Comparison of ENCODE assay signal across 8 cellular contexts in the genomic region with DNA sequence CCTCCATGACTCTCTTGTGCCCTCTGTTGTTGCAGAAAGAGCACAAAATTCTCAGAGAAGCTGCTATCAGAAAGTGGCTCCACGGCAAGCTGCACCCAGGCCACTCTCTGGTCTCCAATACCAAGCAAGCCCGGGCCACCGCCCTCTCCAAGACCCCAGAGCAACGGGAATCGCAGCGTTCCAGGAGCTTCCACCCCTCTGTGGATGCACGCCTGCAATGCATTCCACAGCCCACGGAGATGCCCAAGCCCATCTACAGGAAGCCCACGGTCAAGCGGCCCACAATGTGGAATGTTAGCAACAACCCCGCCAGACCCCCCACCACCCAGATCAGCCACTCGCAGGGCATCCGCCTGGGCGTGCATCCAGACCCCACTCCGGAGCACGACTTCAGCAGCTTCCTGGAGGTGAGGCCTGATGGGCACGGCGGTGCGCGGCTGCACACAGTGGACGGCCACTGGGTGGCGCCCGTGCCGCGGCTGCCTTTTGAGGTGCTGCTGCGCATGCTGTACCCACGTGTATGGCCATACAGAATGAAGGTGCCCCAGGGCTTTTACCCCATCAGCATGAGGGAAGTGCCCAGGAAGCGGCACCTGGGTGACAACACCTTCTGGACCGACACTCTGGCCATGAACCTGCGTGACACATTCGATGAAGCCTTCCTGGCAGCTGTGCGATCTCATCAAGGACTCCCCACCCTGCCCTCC. TPM values are rescaled to one million over a fixed set of nuclear protein-coding genes. Genes with fewer than 3 reads are reported as not detected.
DNase-seq lines count a peak whose midpoint lies in the region; ATAC-seq, FAIRE-seq and TF ChIP-seq lines count a peak whose summit lies in the region.

No MANE protein-coding gene starts in this region.

- no peaks in the 10 kb centered on the region; a peak in 1 of 4 replicates for H3K79me1 ChIP-seq in IMR-90 (ENCODE audit: low read depth in 1 of 2, low read length in 2 of 2)

- peaks cover 33% of the 10 kb centered on the region for H3K36me3 ChIP-seq in IMR-90 (ENCODE audit: control insufficient read depth, insufficient read depth, low read length)

- TF ChIP-seq POLR2A in IMR-90 (IDR thresholded peaks at IDR 0.05; ENCODE audit: low read depth, low read length): no peak

- peak overlapping the region; percentile 62 for H2AFZ ChIP-seq in IMR-90 (replicated peaks; ENCODE audit: low read length, poor library complexity)

- H3K4me3 Mint-ChIP-seq in activated CD4-positive, alpha-beta memory T cell treated with anti-CD3 and anti-CD28 coated beads for 36 hours: no peak overlapping the region
- peak overlapping the region in 1 of 2 donors; percentile 37 for H3K4me3 Mint-ChIP-seq in effector memory CD8-positive, alpha-beta T cell
- no peak overlapping the region for H3K4me3 Mint-ChIP-seq in natural killer cell treated with Interleukin-12 subunit alpha and Interleukin-12 subunit beta and Interleukin-15 and Interleukin-18, amount 100 ng/mL, for 72 hours
- peak overlapping the region; percentile 27 for H3K4me3 Mint-ChIP-seq in stimulated activated naive CD8-positive, alpha-beta T cell treated with anti-CD3 and anti-CD28 coated beads, Interleukin-15, Interleukin-2, amounts not matched to agents 100 ng/mL and 50 ng/mL, for 24 hours

- TF ChIP-seq CTCF in D721Med (IDR thresholded peaks at IDR 0.05; ENCODE audit: insufficient read depth, missing control alignments): peak; percentile 51
- TF ChIP-seq CTCF in IMR-90 (conservative IDR thresholded peaks at IDR 0.05; ENCODE audit: low read depth, low read length): peak; percentile 70

- no peak overlapping the region for H3K9ac ChIP-seq in IMR-90 (ENCODE audit: low read depth, low read length)

- in situ Hi-C loops in IMR-90 (cut with MboI; ENCODE audit: low sequenced_read_pairs): loop anchor here (10.0 kb wide), 1 partner anchor 690 kb away; a partner anchor contains a TSS

- H3K23ac ChIP-seq in IMR-90 (ENCODE audit: low read depth, low read length): no peak overlapping the region

- H3K36me3 Mint-ChIP-seq in activated CD4-positive, alpha-beta memory T cell treated with anti-CD3 and anti-CD28 coated beads for 36 hours: peaks cover 15% of the 10 kb centered on the region
- peaks cover 22% of the 10 kb centered on the region for H3K36me3 Mint-ChIP-seq in effector memory CD8-positive, alpha-beta T cell (ENCODE audit: insufficient read depth)
- H3K36me3 Mint-ChIP-seq in natural killer cell treated with Interleukin-12 subunit alpha and Interleukin-12 subunit beta and Interleukin-15 and Interleukin-18, amount 100 ng/mL, for 72 hours: peaks cover 8% of the 10 kb centered on the region
- peaks cover 51% of the 10 kb centered on the region for H3K36me3 Mint-ChIP-seq in stimulated activated naive CD8-positive, alpha-beta T cell treated with anti-CD3 and anti-CD28 coated beads, Interleukin-15, Interleukin-2, amounts not matched to agents 100 ng/mL and 50 ng/mL, for 24 hours (ENCODE audit: low read depth)

- no peak overlapping the region for H3K14ac ChIP-seq in IMR-90 (replicated peaks; ENCODE audit: low read depth, low read length)

- no peak overlapping the region for H3K4me3 ChIP-seq in IMR-90 (ENCODE audit: insufficient read depth, low read depth, low read length)

- H4K91ac ChIP-seq in IMR-90 (ENCODE audit: insufficient read depth, low read depth, low read length): no peak overlapping the region

- no peak overlapping the region for H2BK120ac ChIP-seq in IMR-90 (ENCODE audit: low read depth, low read length)

- peak; percentile 85 for ATAC-seq in GM21447 (IDR thresholded peaks at IDR 0.05; ENCODE audit: unreplicated experiment)
- ATAC-seq in IMR-90 (ENCODE audit: low read depth): peak; percentile 92
- ATAC-seq in effector memory CD8-positive, alpha-beta T cell (replicated peaks): peak; percentile 100
- ATAC-seq in natural killer cell treated with Interleukin-12 subunit alpha and Interleukin-12 subunit beta and Interleukin-15 and Interleukin-18, amount 100 ng/mL, for 72 hours: peak; percentile 92

- H3K4ac ChIP-seq in IMR-90 (ENCODE audit: low read depth, low read length): no peak overlapping the region

- H3K18ac ChIP-seq in IMR-90 (ENCODE audit: low read depth, low read length): no peak overlapping the region

- dilution Hi-C loops in IMR-90 (cut with HindIII; ENCODE audit: low sequenced_read_pairs, unreplicated experiment): no loop called here

- CTCF ChIA-PET in IMR-90 (lab: Yijun Ruan, JAX): no interaction called here
- CTCF ChIA-PET in activated CD4-positive, alpha-beta memory T cell treated with anti-CD3 and anti-CD28 coated beads for 36 hours (lab: Charles Lee): interaction anchor here (0.6 to 5.0 kb wide), 20 partner anchors 9 to 347 kb away, joined by 3 to 54 read pairs (median 5); a partner anchor contains a TSS

- peaks cover 5% of the 10 kb centered on the region; the same call in 1 of the 2 replicates for H4K20me1 ChIP-seq in IMR-90 (ENCODE audit: insufficient read depth, low read length)

- no peaks in the 10 kb centered on the region for H3K4me1 ChIP-seq in IMR-90 (ENCODE audit: control insufficient read depth, insufficient read depth, low read length)

- POLR2A ChIA-PET in IMR-90 (lab: Charles Lee; ENCODE audit: unreplicated experiment): no interaction called here
- POLR2A ChIA-PET in activated CD4-positive, alpha-beta memory T cell treated with anti-CD3 and anti-CD28 coated beads for 36 hours (lab: Charles Lee): interaction anchor here (0.7 to 1.6 kb wide), 2 partner anchors 84 to 242 kb away, joined by 3 to 6 read pairs; a partner anchor contains a TSS

- DNase-seq in D721Med (ENCODE audit: insufficient read length, low spot score): no peak
- DNase-seq in IMR-90: peak; percentile 37
- DNase-seq in activated CD4-positive, alpha-beta memory T cell treated with anti-CD3 and anti-CD28 coated beads for 36 hours: peak; percentile 87
- DNase-seq in effector memory CD8-positive, alpha-beta T cell: peak; percentile 79 to 84 (median 82)
- DNase-seq in natural killer cell treated with Interleukin-12 subunit alpha and Interleukin-12 subunit beta and Interleukin-15 and Interleukin-18, amount 100 ng/mL, for 72 hours (ENCODE audit: low spot score): peak; percentile 83
- DNase-seq in glomerular visceral epithelial cell (ENCODE audit: extremely low spot score): no peak

- BruUV-seq in IMR-90 (replicated peaks; lab: Mats Ljungman, UMichigan): no TSS peak

- no peak overlapping the region for H3K27ac ChIP-seq in IMR-90 (ENCODE audit: insufficient read depth, low read length)

- H3K4me2 ChIP-seq in IMR-90 (ENCODE audit: low read depth, low read length): no peak overlapping the region

- H3K4me1 Mint-ChIP-seq in activated CD4-positive, alpha-beta memory T cell treated with anti-CD3 and anti-CD28 coated beads for 36 hours (ENCODE audit: low read depth): peaks cover 12% of the 10 kb centered on the region
- H3K4me1 Mint-ChIP-seq in effector memory CD8-positive, alpha-beta T cell (ENCODE audit: low read depth in 2 of 2): peaks cover 14 to 19% of the 10 kb centered on the region in 2 donors
- peaks cover 11 to 13% of the 10 kb centered on the region in 2 donors for H3K4me1 Mint-ChIP-seq in natural killer cell treated with Interleukin-12 subunit alpha and Interleukin-12 subunit beta and Interleukin-15 and Interleukin-18, amount 100 ng/mL, for 72 hours (ENCODE audit: low read depth in 2 of 2)
- peaks cover 21% of the 10 kb centered on the region for H3K4me1 Mint-ChIP-seq in stimulated activated naive CD8-positive, alpha-beta T cell treated with anti-CD3 and anti-CD28 coated beads, Interleukin-15, Interleukin-2, amounts not matched to agents 100 ng/mL and 50 ng/mL, for 24 hours (ENCODE audit: low read depth)

- no peaks in the 10 kb centered on the region for H3K9me3 ChIP-seq in IMR-90 (ENCODE audit: control insufficient read depth, insufficient read depth, low read length)

- no peaks in the 10 kb centered on the region for H3K27me3 ChIP-seq in IMR-90 (ENCODE audit: control insufficient read depth, insufficient read depth, low read length)

- 56% methylated on average over 16 of the region's 32 CpGs; no CpG with 5 or more reads in 1 of the 2 experiments for WGBS in IMR-90 (ENCODE audit: extremely low coverage in 2 of 2, insufficient read length in 1 of 2), 2 experiments

- no peak overlapping the region for H2BK20ac ChIP-seq in IMR-90 (ENCODE audit: low read depth, low read length)

- FAIRE-seq in D721Med (lab: Jason Lieb, UNC): no peak

- no peak overlapping the region for H2AK5ac ChIP-seq in IMR-90 (ENCODE audit: low read depth, low read length)

- no peak overlapping the region for H4K5ac ChIP-seq in IMR-90 (ENCODE audit: low read depth, low read length)

- no peak overlapping the region for H2BK15ac ChIP-seq in IMR-90 (ENCODE audit: low read depth, low read length)

- H3K9me3 Mint-ChIP-seq in activated CD4-positive, alpha-beta memory T cell treated with anti-CD3 and anti-CD28 coated beads for 36 hours: no peaks in the 10 kb centered on the region
- H3K9me3 Mint-ChIP-seq in effector memory CD8-positive, alpha-beta T cell: no peaks in the 10 kb centered on the region
- no peaks in the 10 kb centered on the region for H3K9me3 Mint-ChIP-seq in natural killer cell treated with Interleukin-12 subunit alpha and Interleukin-12 subunit beta and Interleukin-15 and Interleukin-18, amount 100 ng/mL, for 72 hours
- H3K9me3 Mint-ChIP-seq in stimulated activated naive CD8-positive, alpha-beta T cell treated with anti-CD3 and anti-CD28 coated beads, Interleukin-15, Interleukin-2, amounts not matched to agents 100 ng/mL and 50 ng/mL, for 24 hours: no peaks in the 10 kb centered on the region

- H3K56ac ChIP-seq in IMR-90 (ENCODE audit: extremely low read depth, insufficient read depth, low read length): no peak overlapping the region

- H3K27ac Mint-ChIP-seq in activated CD4-positive, alpha-beta memory T cell treated with anti-CD3 and anti-CD28 coated beads for 36 hours: no peak overlapping the region
- H3K27ac Mint-ChIP-seq in effector memory CD8-positive, alpha-beta T cell: peak overlapping the region in 1 of 2 donors; percentile 17
- H3K27ac Mint-ChIP-seq in natural killer cell treated with Interleukin-12 subunit alpha and Interleukin-12 subunit beta and Interleukin-15 and Interleukin-18, amount 100 ng/mL, for 72 hours: peak overlapping the region in 1 of 2 donors; percentile 44
- H3K27ac Mint-ChIP-seq in stimulated activated naive CD8-positive, alpha-beta T cell treated with anti-CD3 and anti-CD28 coated beads, Interleukin-15, Interleukin-2, amounts not matched to agents 100 ng/mL and 50 ng/mL, for 24 hours: no peak overlapping the region

- H2BK5ac ChIP-seq in IMR-90 (ENCODE audit: low read depth, low read length, poor library complexity, severe bottlenecking): no peak overlapping the region

- intact Hi-C loops in IMR-90 (cut with micrococcal nuclease): no loop called here
- intact Hi-C loops in activated CD4-positive, alpha-beta memory T cell treated with anti-CD3 and anti-CD28 coated beads for 36 hours (cut with micrococcal nuclease): loop anchor here (1.0 to 10.0 kb wide), 4 partner anchors 11 to 690 kb away; a partner anchor contains a TSS

- H3K9me1 ChIP-seq in IMR-90 (ENCODE audit: insufficient read depth, low read length): no peaks in the 10 kb centered on the region

- no peak overlapping the region for H2AK9ac ChIP-seq in IMR-90 (replicated peaks; ENCODE audit: low read depth, low read length, poor library complexity)

- no peaks in the 10 kb centered on the region for H3K27me3 Mint-ChIP-seq in activated CD4-positive, alpha-beta memory T cell treated with anti-CD3 and anti-CD28 coated beads for 36 hours
- no peaks in the 10 kb centered on the region for H3K27me3 Mint-ChIP-seq in effector memory CD8-positive, alpha-beta T cell
- no peaks in the 10 kb centered on the region for H3K27me3 Mint-ChIP-seq in natural killer cell treated with Interleukin-12 subunit alpha and Interleukin-12 subunit beta and Interleukin-15 and Interleukin-18, amount 100 ng/mL, for 72 hours
- H3K27me3 Mint-ChIP-seq in stimulated activated naive CD8-positive, alpha-beta T cell treated with anti-CD3 and anti-CD28 coated beads, Interleukin-15, Interleukin-2, amounts not matched to agents 100 ng/mL and 50 ng/mL, for 24 hours: no peaks in the 10 kb centered on the region

- H4K8ac ChIP-seq in IMR-90 (ENCODE audit: low read depth in 2 of 2, low read length in 2 of 2): no peak overlapping the region

- peak; percentile 54 for TF ChIP-seq RAD21 in IMR-90 (IDR thresholded peaks at IDR 0.05; ENCODE audit: low read length)

RNA-seq across cellular contexts. Expression of a gene that starts 6.3 kb away (rescaled TPM):
- total RNA-seq in IMR-90 (2012; rRNA removed): 0.54 and 0.56 TPM in 2 replicates
- 1.0 and 1.2 TPM in 2 replicates for polyA plus RNA-seq in IMR-90 (2012; rRNA removed)
- polyA plus RNA-seq in IMR-90 (2012; cell fraction: cytosol; rRNA removed): 1.8 and 2.6 TPM in 2 replicates
- polyA plus RNA-seq in IMR-90 (2012; cell fraction: nucleus; rRNA removed; ENCODE audit: low replicate concordance): 3.3 and 5.0 TPM in 2 replicates
- not detected for total RNA-seq in activated CD4-positive, alpha-beta memory T cell treated with anti-CD3 and anti-CD28 coated beads for 36 hours
- under 1 TPM in 1 of 2 donors, not detected in 1; 0.88 TPM for total RNA-seq in natural killer cell treated with Interleukin-12 subunit alpha and Interleukin-12 subunit beta and Interleukin-15 and Interleukin-18, amount 100 ng/mL, for 72 hours

RNA-seq across cellular contexts. Expression of a gene that starts 9.9 kb away (rescaled TPM):
- total RNA-seq in IMR-90 (2012; rRNA removed): 26.3 and 31.1 TPM in 2 replicates
- 64.7 and 69.8 TPM in 2 replicates for polyA plus RNA-seq in IMR-90 (2012; rRNA removed)
- polyA plus RNA-seq in IMR-90 (2012; cell fraction: cytosol; rRNA removed): 200 and 230 TPM in 2 replicates
- polyA plus RNA-seq in IMR-90 (2012; cell fraction: nucleus; rRNA removed; ENCODE audit: low replicate concordance): 58.4 and 142 TPM in 2 replicates
- total RNA-seq in activated CD4-positive, alpha-beta memory T cell treated with anti-CD3 and anti-CD28 coated beads for 36 hours: 10 to 100 TPM; 29.0 to 29.9 TPM
- total RNA-seq in natural killer cell treated with Interleukin-12 subunit alpha and Interleukin-12 subunit beta and Interleukin-15 and Interleukin-18, amount 100 ng/mL, for 72 hours: 10 to 100 TPM; 76.0 to 83.5 TPM

RNA-seq across cellular contexts. Expression of a gene that starts 49.0 kb away (rescaled TPM):
- 0.28 TPM in 1 of 2 replicates, not detected in the other for total RNA-seq in IMR-90 (2012; rRNA removed)
- 1.3 and 1.4 TPM in 2 replicates for polyA plus RNA-seq in IMR-90 (2012; rRNA removed)
- 0.51 TPM in 1 of 2 replicates, not detected in the other for polyA plus RNA-seq in IMR-90 (2012; cell fraction: cytosol; rRNA removed)
- 17.8 and 20.6 TPM in 2 replicates for polyA plus RNA-seq in IMR-90 (2012; cell fraction: nucleus; rRNA removed; ENCODE audit: low replicate concordance)
- total RNA-seq in activated CD4-positive, alpha-beta memory T cell treated with anti-CD3 and anti-CD28 coated beads for 36 hours: not detected
- 1 to 10 TPM; 6.5 to 7.2 TPM for total RNA-seq in natural killer cell treated with Interleukin-12 subunit alpha and Interleukin-12 subunit beta and Interleukin-15 and Interleukin-18, amount 100 ng/mL, for 72 hours

Comparison
In these comparisons a context has a peak if more than half of its experiments do, and no peak if none do; other contexts are left out.
1. DNase-seq: peak in IMR-90 (single experiment), activated CD4-positive, alpha-beta memory T cell treated with anti-CD3 and anti-CD28 coated beads for 36 hours (single experiment), effector memory CD8-positive, alpha-beta T cell (3 of 3) and natural killer cell treated with Interleukin-12 subunit alpha and Interleukin-12 subunit beta and Interleukin-15 and Interleukin-18, amount 100 ng/mL, for 72 hours (single experiment); none in D721Med (single experiment) and glomerular visceral epithelial cell (single experiment).
2. Peak in every context shown above with its lines, with median percentiles within 50 percentile points of each other: ATAC-seq.